9 cellular contexts compared by ENCODE assay signal in genomic region chr21:30831194-30831765, GRCh38. TPM values are rescaled to one million over a fixed set of nuclear protein-coding genes. Genes with fewer than 3 reads are reported as not detected.
DNase-seq lines count a peak whose midpoint lies in the region; ATAC-seq and TF ChIP-seq lines count a peak whose summit lies in the region.
"Had no signal": no experiment of that assay in that cellular context is flagged by ENCODE, and none has a peak within 500 bp of the region (broad histone marks: within the 10 kb centered on the region; RNA-seq: fewer than 3 reads in every experiment).

No MANE protein-coding gene starts in this region.

- no peak overlapping the region for H2AFZ ChIP-seq in SK-N-SH (ENCODE audit: low read depth)

- no peak overlapping the region for H3K27ac Mint-ChIP-seq in neural crest cell (ENCODE audit: unreplicated experiment)
- H3K27ac Mint-ChIP-seq: activated naive CD4-positive, alpha-beta T cell treated with anti-CD3 and anti-CD28 coated beads, Interleukin-2, amount 50 U/mL, for 24 hours had no signal

- DNase-seq in SK-N-SH: peak; percentile 21
- DNase-seq in NB4 (ENCODE audit: low read depth): peak; percentile 47
- DNase-seq in astrocyte of the hippocampus (ENCODE audit: low read depth, low spot score): peak; percentile 34
- peak; percentile 12 for DNase-seq in neural crest cell (ENCODE audit: low read depth, low spot score)
- no peak for DNase-seq in NCI-H2196 treated with DMSO at 0.1 percent for 48 hours (lab: John Stamatoyannopoulos, UW; ENCODE audit: unreplicated experiment)

- no peak overlapping the region for H3K27ac ChIP-seq in SK-N-SH (ENCODE audit: low read depth in 2 of 2, low read length in 1 of 2)

- peaks cover 12% of the 10 kb centered on the region for H3K27me3 Mint-ChIP-seq in neural crest cell (ENCODE audit: low read depth)

- H3K4me3 Mint-ChIP-seq in neural crest cell: no peak overlapping the region
- H3K4me3 Mint-ChIP-seq: activated naive CD4-positive, alpha-beta T cell treated with anti-CD3 and anti-CD28 coated beads, Interleukin-2, amount 50 U/mL, for 24 hours had no signal

- TF ChIP-seq EP300 in SK-N-SH (IDR thresholded peaks at IDR 0.05; ENCODE audit: borderline replicate concordance in 1 of 2, low read depth in 1 of 2, low read length in 1 of 2): no peak

- peak; percentile 43 for TF ChIP-seq RAD21 in SK-N-SH (IDR thresholded peaks at IDR 0.05; ENCODE audit: low read length)

- TF ChIP-seq CTCF in SK-N-SH (IDR thresholded peaks at IDR 0.05) (peak; percentile 58), NB4 (IDR thresholded peaks at IDR 0.05; ENCODE audit: low read depth, low read length) (peak; percentile 60), neural crest cell (conservative IDR thresholded peaks at IDR 0.05) (peak; percentile 72)

- no peaks in the 10 kb centered on the region for H3K4me1 Mint-ChIP-seq in neural crest cell
- H3K4me1 Mint-ChIP-seq: activated naive CD4-positive, alpha-beta T cell treated with anti-CD3 and anti-CD28 coated beads, Interleukin-2, amount 50 U/mL, for 24 hours had no signal

- H3K36me3 Mint-ChIP-seq in neural crest cell (ENCODE audit: low read depth): no peaks in the 10 kb centered on the region
- H3K36me3 Mint-ChIP-seq: activated naive CD4-positive, alpha-beta T cell treated with anti-CD3 and anti-CD28 coated beads, Interleukin-2, amount 50 U/mL, for 24 hours had no signal

- no peak overlapping the region; a peak in 1 of 4 replicates for H3K4me3 ChIP-seq in SK-N-SH (ENCODE audit: low read depth in 2 of 2, low read length in 1 of 2)
- H3K4me3 ChIP-seq in NB4 (ENCODE audit: low read depth, low read length): no peak overlapping the region

- H3K79me2 ChIP-seq in SK-N-SH (ENCODE audit: insufficient read depth): no peaks in the 10 kb centered on the region

- H3K27me3 ChIP-seq in SK-N-SH (ENCODE audit: insufficient read depth): no peaks in the 10 kb centered on the region

- TF ChIP-seq POLR2A in NB4 (IDR thresholded peaks at IDR 0.05; ENCODE audit: extremely low read depth, insufficient read length): no peak

- peaks cover 7% of the 10 kb centered on the region for H3K9me3 Mint-ChIP-seq in neural crest cell
- H3K9me3 Mint-ChIP-seq: activated naive CD4-positive, alpha-beta T cell treated with anti-CD3 and anti-CD28 coated beads, Interleukin-2, amount 50 U/mL, for 24 hours had no signal

- WGBS in SK-N-SH (ENCODE audit: low lambda C conversion rate): 9% methylated on average over 6 of the region's 6 CpGs

- no peaks in the 10 kb centered on the region for H3K36me3 ChIP-seq in SK-N-SH (replicated peaks in 1 of 2; ENCODE audit: control insufficient read depth in 1 of 2, insufficient read depth in 2 of 2, low read length in 1 of 2)

- H4K20me1 ChIP-seq in SK-N-SH (ENCODE audit: insufficient read depth): no peaks in the 10 kb centered on the region

- no peaks in the 10 kb centered on the region for H3K4me1 ChIP-seq in SK-N-SH (ENCODE audit: control insufficient read depth in 1 of 2, insufficient read depth in 2 of 2, low read depth in 1 of 2, low read length in 1 of 2)

- no peaks in the 10 kb centered on the region for H3F3A ChIP-seq in SK-N-SH (replicated peaks; ENCODE audit: insufficient read depth)

- H3K9ac ChIP-seq in SK-N-SH: no peak overlapping the region

- H3K9me3 ChIP-seq in SK-N-SH: no peaks in the 10 kb centered on the region

- H3K9me2 ChIP-seq in SK-N-SH: no peaks in the 10 kb centered on the region

- POLR2A ChIA-PET in SK-N-SH (lab: Yijun Ruan, JAX): no interaction called here

- CTCF ChIA-PET in SK-N-SH (lab: Yijun Ruan, JAX): interaction anchor here (0.7 to 1.2 kb wide), 4 partner anchors 42 to 259 kb away, joined by 3 read pairs; no protein-coding TSS in a partner anchor

- no peak for ATAC-seq in SK-N-SH treated with all-trans-retinoic acid at 6 μM for 48 hours
- no peak for ATAC-seq in GM19463 (IDR thresholded peaks at IDR 0.05; ENCODE audit: unreplicated experiment)
- ATAC-seq in GM21619 (IDR thresholded peaks at IDR 0.05; ENCODE audit: unreplicated experiment): no peak

- no peak overlapping the region for H3K4me2 ChIP-seq in SK-N-SH

TF ChIP-seq in SK-N-SH, 30 proteins besides CTCF, POLR2A, EP300 and RAD21:
- TF ChIP-seq ELF1 (IDR thresholded peaks at IDR 0.05) (no peak), NFIC (IDR thresholded peaks at IDR 0.05; ENCODE audit: borderline replicate concordance) (no peak), SMC3 (IDR thresholded peaks at IDR 0.05; ENCODE audit: low read depth, low read length) (peak; percentile 25; the same call in 1 of the 2 replicates)

TF ChIP-seq in SK-N-SH treated with all-trans-retinoic acid at 6 μM for 48 hours, 23 proteins besides CTCF, POLR2A, EP300 and RAD21:
- TF ChIP-seq GLIS3 (CRISPR knock-in tag; IDR thresholded peaks at IDR 0.05) (no peak), BACH2 (CRISPR knock-in tag; IDR thresholded peaks at IDR 0.05; ENCODE audit: borderline replicate concordance) (no peak), ESRRG (CRISPR knock-in tag; IDR thresholded peaks at IDR 0.05) (no peak), RARB (CRISPR knock-in tag; IDR thresholded peaks at IDR 0.05) (no peak), ISL1 (CRISPR knock-in tag; IDR thresholded peaks at IDR 0.05) (no peak), ZNF70 (CRISPR knock-in tag; IDR thresholded peaks at IDR 0.05) (no peak), PPARA (CRISPR knock-in tag; IDR thresholded peaks at IDR 0.05; ENCODE audit: borderline replicate concordance) (no peak), ARNTL (CRISPR knock-in tag; IDR thresholded peaks at IDR 0.05; ENCODE audit: borderline replicate concordance, low read depth) (no peak), TCF4 (CRISPR knock-in tag; IDR thresholded peaks at IDR 0.05; ENCODE audit: borderline replicate concordance) (no peak), PATZ1 (CRISPR knock-in tag; IDR thresholded peaks at IDR 0.05; ENCODE audit: borderline replicate concordance) (no peak), CSRNP3 (CRISPR knock-in tag; IDR thresholded peaks at IDR 0.05) (no peak), POU6F1 (CRISPR knock-in tag; IDR thresholded peaks at IDR 0.05; ENCODE audit: borderline replicate concordance, low read depth) (no peak), TOX (CRISPR knock-in tag; IDR thresholded peaks at IDR 0.05; ENCODE audit: borderline replicate concordance) (no peak), ZFP3 (CRISPR knock-in tag; IDR thresholded peaks at IDR 0.05) (no peak), ZC3H10 (CRISPR knock-in tag; IDR thresholded peaks at IDR 0.05) (no peak)

RNA-seq across cellular contexts. Expression of gene KRTAP7-1, which starts 1.7 kb away (rescaled TPM):
- polyA plus RNA-seq in SK-N-SH (2012; rRNA removed): not detected in 2 replicates
- not detected in 2 replicates for polyA plus RNA-seq in SK-N-SH (2012; cell fraction: cytosol; rRNA removed)
- not detected in 2 replicates for polyA plus RNA-seq in SK-N-SH (2012; cell fraction: nucleus; rRNA removed)
- total RNA-seq in neural crest cell: not detected in 2 replicates

RNA-seq across cellular contexts. Expression of gene KRTAP8-1, which starts 18.2 kb away (rescaled TPM):
- not detected in 2 replicates for polyA plus RNA-seq in SK-N-SH (2012; rRNA removed)
- not detected in 2 replicates for polyA plus RNA-seq in SK-N-SH (2012; cell fraction: cytosol; rRNA removed)
- polyA plus RNA-seq in SK-N-SH (2012; cell fraction: nucleus; rRNA removed): not detected in 2 replicates
- total RNA-seq in neural crest cell: not detected in 2 replicates

RNA-seq across cellular contexts. Expression of gene KRTAP11-1, which starts 50.1 kb away (rescaled TPM):
- not detected in 2 replicates for polyA plus RNA-seq in SK-N-SH (2012; rRNA removed)
- not detected in 2 replicates for polyA plus RNA-seq in SK-N-SH (2012; cell fraction: cytosol; rRNA removed)
- polyA plus RNA-seq in SK-N-SH (2012; cell fraction: nucleus; rRNA removed): 0.11 TPM in 1 of 2 replicates, not detected in the other
- not detected in 2 replicates for total RNA-seq in neural crest cell
